In genomic region chr2:147449323-147450080, GRCh38 we compare ENCODE assay signal across 8 cellular contexts.
DNase-seq lines count a peak whose midpoint lies in the region; ATAC-seq, FAIRE-seq and TF ChIP-seq lines count a peak whose summit lies in the region.

No MANE protein-coding gene starts in this region.

- H3K4me3 ChIP-seq in Caco-2 (ENCODE audit: low read depth, low read length) = no peak overlapping the region

- no peak for TF ChIP-seq CTCF in Caco-2 (IDR thresholded peaks at IDR 0.05; ENCODE audit: insufficient read depth in 1 of 2, low read depth in 1 of 2, low read length in 1 of 2, severe bottlenecking in 1 of 2, unreplicated experiment in 1 of 2)

- no peaks in the 10 kb centered on the region for H3K27me3 ChIP-seq in Caco-2 (replicated peaks; ENCODE audit: control insufficient read depth, insufficient read depth, low read length)

- H3K36me3 Mint-ChIP-seq in Caco-2 (ENCODE audit: insufficient read depth, unreplicated experiment) = no peaks in the 10 kb centered on the region

- peaks cover 16% of the 10 kb centered on the region for H3K9me3 Mint-ChIP-seq in Caco-2 (ENCODE audit: unreplicated experiment)

- no peak for ATAC-seq in HG02588 (IDR thresholded peaks at IDR 0.05; ENCODE audit: unreplicated experiment)

- FAIRE-seq in urothelium cell line (lab: Jason Lieb, UNC) = no peak

- intact Hi-C loops in Caco-2 (cut with micrococcal nuclease; ENCODE audit: unreplicated experiment) = loop anchor here (1.0 to 10.0 kb wide), 2 partner anchors 33 to 365 kb away; no protein-coding TSS in a partner anchor

- H3K4me1 Mint-ChIP-seq in Caco-2 (ENCODE audit: low read depth, unreplicated experiment) = peaks cover 16% of the 10 kb centered on the region

- H3K27me3 Mint-ChIP-seq in Caco-2 (ENCODE audit: insufficient read depth, unreplicated experiment) = no peaks in the 10 kb centered on the region

- peaks cover 14% of the 10 kb centered on the region for H3K4me1 ChIP-seq in Caco-2

- H3K27ac Mint-ChIP-seq in Caco-2 (ENCODE audit: unreplicated experiment) = peak overlapping the region; percentile 63

- no peaks in the 10 kb centered on the region for H3K36me3 ChIP-seq in Caco-2 (ENCODE audit: control insufficient read depth, insufficient read depth, low read length)

- H3K9me3 ChIP-seq in Caco-2 = no peaks in the 10 kb centered on the region

- POLR2A ChIA-PET in Caco-2 (lab: Charles Lee) = no interaction called here

- peak overlapping the region; percentile 37 for H3K4me3 Mint-ChIP-seq in Caco-2 (ENCODE audit: unreplicated experiment)

- no TSS peak for BruUV-seq in Caco-2 (replicated peaks; lab: Mats Ljungman, UMichigan)

- DNase-seq in Caco-2 (peak; percentile 39 to 46), NCI-H2029 (lab: John Stamatoyannopoulos, UW) (peak; percentile 82), activated T-cell treated with anti-CD3 and anti-CD28 coated beads for 4 hours (peak; percentile 16), left kidney (ENCODE audit: low read depth, low spot score) (peak; percentile 18), NCI-H128 (lab: John Stamatoyannopoulos, UW; ENCODE audit: unreplicated experiment) (no peak), amniotic stem cell (lab: John Stamatoyannopoulos, UW) (no peak), urothelium cell line (ENCODE audit: low spot score) (no peak)

- CTCF ChIA-PET in Caco-2 (lab: Charles Lee) = interaction anchor here (0.6 kb wide), 2 partner anchors 19 to 226 kb away, joined by 3 read pairs; no protein-coding TSS in a partner anchor

Comparison
In these comparisons a context has a peak if more than half of its experiments do, and no peak if none do; other contexts are left out.
1. DNase-seq: peak in Caco-2 (2 of 2), NCI-H2029 (single experiment), activated T-cell treated with anti-CD3 and anti-CD28 coated beads for 4 hours (single experiment) and left kidney (single experiment); none in NCI-H128 (single experiment), amniotic stem cell (single experiment) and urothelium cell line (single experiment).